Comparison of ENCODE assay signal across 18 cellular contexts in the genomic region with DNA sequence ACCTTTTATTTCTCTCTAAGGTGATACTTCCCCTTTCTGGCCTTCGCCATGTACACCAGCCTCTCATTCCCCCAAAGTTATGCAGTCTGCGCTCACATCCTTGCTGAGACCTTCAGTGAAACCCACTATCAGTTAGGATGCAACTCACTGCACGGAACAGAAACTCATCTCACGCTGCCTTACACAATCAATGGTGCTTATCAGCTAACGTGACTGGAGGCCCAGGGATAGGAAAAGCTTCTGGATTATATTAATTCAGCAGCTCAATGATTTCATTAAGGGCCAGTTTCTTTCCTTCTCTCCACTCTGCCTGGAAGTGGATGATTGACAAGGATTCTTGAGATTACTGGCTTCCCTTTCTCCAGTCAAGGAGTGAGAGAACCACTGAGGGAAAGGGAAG. TPM values are rescaled to one million over a fixed set of nuclear protein-coding genes. Genes with fewer than 3 reads are reported as not detected.
DNase-seq lines count a peak whose midpoint lies in the region; ATAC-seq and TF ChIP-seq lines count a peak whose summit lies in the region.
"Had no signal": no experiment of that assay in that cellular context is flagged by ENCODE, and none has a peak within 500 bp of the region (broad histone marks: within the 10 kb centered on the region; RNA-seq: fewer than 3 reads in every experiment).

No MANE protein-coding gene starts in this region.

- no peaks in the 10 kb centered on the region for H3K9me3 ChIP-seq in left ventricle myocardium inferior (replicated peaks)
- H3K9me3 ChIP-seq in neural progenitor cell (ENCODE audit: low read depth) = no peaks in the 10 kb centered on the region
- H3K9me3 ChIP-seq: SJSA1 had no signal

- H3F3A ChIP-seq in neural progenitor cell (ENCODE audit: low read depth) = peaks cover 17% of the 10 kb centered on the region

- peaks cover 100% of the 10 kb centered on the region for H3K79me2 ChIP-seq in neural progenitor cell (ENCODE audit: low read depth)

- peaks cover 29% of the 10 kb centered on the region for H3K36me3 Mint-ChIP-seq in neural progenitor cell
- no peaks in the 10 kb centered on the region for H3K36me3 Mint-ChIP-seq in naive thymus-derived CD8-positive, alpha-beta T cell

- peaks cover 44% of the 10 kb centered on the region for H3K4me1 Mint-ChIP-seq in neural progenitor cell
- no peaks in the 10 kb centered on the region for H3K4me1 Mint-ChIP-seq in naive thymus-derived CD8-positive, alpha-beta T cell

- no peak for TF ChIP-seq CTCF in left ventricle myocardium inferior (IDR thresholded peaks at IDR 0.05; ENCODE audit: borderline replicate concordance)
- TF ChIP-seq CTCF in fibroblast of villous mesenchyme (IDR thresholded peaks at IDR 0.05; ENCODE audit: insufficient read depth, low read depth, low read length) = no peak
- no peak for TF ChIP-seq CTCF in neural progenitor cell (IDR thresholded peaks at IDR 0.05)

- intact Hi-C loops in left ventricle myocardium inferior (cut with micrococcal nuclease) = no loop called here
- intact Hi-C loops in left cardiac atrium (cut with DNase I) = no loop called here

- no peak overlapping the region for H3K4me3 Mint-ChIP-seq in neural progenitor cell
- no peak overlapping the region for H3K4me3 Mint-ChIP-seq in naive thymus-derived CD8-positive, alpha-beta T cell

- H2AFZ ChIP-seq in neural progenitor cell (replicated peaks) = no peak overlapping the region

- DNase-seq in left ventricle myocardium inferior (no peak), left cardiac atrium (no peak), fibroblast of villous mesenchyme (ENCODE audit: low read depth) (peak; percentile 72), neural progenitor cell (ENCODE audit: low spot score) (no peak), midbrain (lab: John Stamatoyannopoulos, UW) (no peak)
- no peak for DNase-seq in naive thymus-derived CD8-positive, alpha-beta T cell
- DNase-seq: DMS 273 treated with DMSO at 0.1 percent for 48 hours, GF-D8, NCI-H1417 treated with DMSO at 0.1 percent for 48 hours, NCI-H2029, NCI-H2171, NCI-H446 treated with DMSO at 0.1 percent for 48 hours, PC-3 had no signal

- no peaks in the 10 kb centered on the region for H3K36me3 ChIP-seq in left ventricle myocardium inferior
- peaks cover 10% of the 10 kb centered on the region for H3K36me3 ChIP-seq in neural progenitor cell
- H3K36me3 ChIP-seq: SJSA1 had no signal

- H3K9me3 Mint-ChIP-seq in neural progenitor cell = no peaks in the 10 kb centered on the region
- peaks cover 0 to 11% (median 0%) of the 10 kb centered on the region in 9 donors for H3K9me3 Mint-ChIP-seq in naive thymus-derived CD8-positive, alpha-beta T cell

- H3K9ac ChIP-seq in neural progenitor cell = no peak overlapping the region

- H4K20me1 ChIP-seq in neural progenitor cell (ENCODE audit: low read depth) = peaks cover 100% of the 10 kb centered on the region

- peaks cover 3% of the 10 kb centered on the region for H3K27me3 Mint-ChIP-seq in neural progenitor cell (ENCODE audit: insufficient read depth, low read depth)
- H3K27me3 Mint-ChIP-seq in naive thymus-derived CD8-positive, alpha-beta T cell = no peaks in the 10 kb centered on the region

- H3K27ac ChIP-seq in left ventricle myocardium inferior (replicated peaks) = peak overlapping the region; percentile 88
- no peak overlapping the region for H3K27ac ChIP-seq in neural progenitor cell
- H3K27ac ChIP-seq: C4-2B, RWPE1, SJSA1 had no signal

- POLR2A ChIA-PET in naive thymus-derived CD8-positive, alpha-beta T cell (lab: Charles Lee) = no interaction called here

- H3K4me1 ChIP-seq in left ventricle myocardium inferior = peaks cover 64% of the 10 kb centered on the region
- H3K4me1 ChIP-seq in neural progenitor cell = peaks cover 21% of the 10 kb centered on the region

- ATAC-seq in left cardiac atrium (no peak), SK-N-SH treated with all-trans-retinoic acid at 6 μM for 48 hours (peak; percentile 12; the same call in 2 of the 3 replicates), HG03095 (IDR thresholded peaks at IDR 0.05; ENCODE audit: unreplicated experiment) (no peak)
- no peak for ATAC-seq in naive thymus-derived CD8-positive, alpha-beta T cell
- ATAC-seq: PC-3 had no signal

- H3K4me2 ChIP-seq in neural progenitor cell = peak overlapping the region; percentile 16

- H3K4me3 ChIP-seq in left ventricle myocardium inferior = no peak overlapping the region
- H3K4me3 ChIP-seq in fibroblast of villous mesenchyme (ENCODE audit: low read depth, low read length) = no peak overlapping the region
- H3K4me3 ChIP-seq in neural progenitor cell = no peak overlapping the region
- H3K4me3 ChIP-seq: SJSA1 had no signal

- H3K27me3 ChIP-seq in left ventricle myocardium inferior (ENCODE audit: low read depth) = no peaks in the 10 kb centered on the region
- H3K27me3 ChIP-seq in neural progenitor cell = no peaks in the 10 kb centered on the region
- H3K27me3 ChIP-seq: SJSA1 had no signal

- H3K27ac Mint-ChIP-seq in neural progenitor cell = no peak overlapping the region
- no peak overlapping the region for H3K27ac Mint-ChIP-seq in naive thymus-derived CD8-positive, alpha-beta T cell

TF ChIP-seq in SK-N-SH treated with all-trans-retinoic acid at 6 μM for 48 hours, 23 proteins besides CTCF, POLR2A, EP300 and RAD21:
- TF ChIP-seq, protein P1, sequence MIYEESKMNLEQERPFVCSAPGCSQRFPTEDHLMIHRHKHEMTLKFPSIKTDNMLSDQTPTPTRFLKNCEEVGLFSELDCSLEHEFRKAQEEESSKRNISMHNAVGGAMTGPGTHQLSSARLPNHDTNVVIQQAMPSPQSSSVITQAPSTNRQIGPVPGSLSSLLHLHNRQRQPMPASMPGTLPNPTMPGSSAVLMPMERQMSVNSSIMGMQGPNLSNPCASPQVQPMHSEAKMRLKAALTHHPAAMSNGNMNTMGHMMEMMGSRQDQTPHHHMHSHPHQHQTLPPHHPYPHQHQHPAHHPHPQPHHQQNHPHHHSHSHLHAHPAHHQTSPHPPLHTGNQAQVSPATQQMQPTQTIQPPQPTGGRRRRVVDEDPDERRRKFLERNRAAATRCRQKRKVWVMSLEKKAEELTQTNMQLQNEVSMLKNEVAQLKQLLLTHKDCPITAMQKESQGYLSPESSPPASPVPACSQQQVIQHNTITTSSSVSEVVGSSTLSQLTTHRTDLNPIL (CRISPR knock-in tag; IDR thresholded peaks at IDR 0.05; ENCODE audit: low read depth) = no peak
- TF ChIP-seq TCF4 (CRISPR knock-in tag; IDR thresholded peaks at IDR 0.05; ENCODE audit: borderline replicate concordance) (peak; percentile 72), ARNTL (CRISPR knock-in tag; IDR thresholded peaks at IDR 0.05; ENCODE audit: borderline replicate concordance, low read depth) (no peak), ZNF8 (CRISPR knock-in tag; IDR thresholded peaks at IDR 0.05) (no peak), TOX (CRISPR knock-in tag; IDR thresholded peaks at IDR 0.05; ENCODE audit: borderline replicate concordance) (no peak)
- TF ChIP-seq, protein P2, sequence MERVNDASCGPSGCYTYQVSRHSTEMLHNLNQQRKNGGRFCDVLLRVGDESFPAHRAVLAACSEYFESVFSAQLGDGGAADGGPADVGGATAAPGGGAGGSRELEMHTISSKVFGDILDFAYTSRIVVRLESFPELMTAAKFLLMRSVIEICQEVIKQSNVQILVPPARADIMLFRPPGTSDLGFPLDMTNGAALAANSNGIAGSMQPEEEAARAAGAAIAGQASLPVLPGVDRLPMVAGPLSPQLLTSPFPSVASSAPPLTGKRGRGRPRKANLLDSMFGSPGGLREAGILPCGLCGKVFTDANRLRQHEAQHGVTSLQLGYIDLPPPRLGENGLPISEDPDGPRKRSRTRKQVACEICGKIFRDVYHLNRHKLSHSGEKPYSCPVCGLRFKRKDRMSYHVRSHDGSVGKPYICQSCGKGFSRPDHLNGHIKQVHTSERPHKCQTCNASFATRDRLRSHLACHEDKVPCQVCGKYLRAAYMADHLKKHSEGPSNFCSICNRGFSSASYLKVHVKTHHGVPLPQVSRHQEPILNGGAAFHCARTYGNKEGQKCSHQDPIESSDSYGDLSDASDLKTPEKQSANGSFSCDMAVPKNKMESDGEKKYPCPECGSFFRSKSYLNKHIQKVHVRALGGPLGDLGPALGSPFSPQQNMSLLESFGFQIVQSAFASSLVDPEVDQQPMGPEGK (CRISPR knock-in tag; IDR thresholded peaks at IDR 0.05; ENCODE audit: borderline replicate concordance) = no peak
- TF ChIP-seq, protein P3, sequence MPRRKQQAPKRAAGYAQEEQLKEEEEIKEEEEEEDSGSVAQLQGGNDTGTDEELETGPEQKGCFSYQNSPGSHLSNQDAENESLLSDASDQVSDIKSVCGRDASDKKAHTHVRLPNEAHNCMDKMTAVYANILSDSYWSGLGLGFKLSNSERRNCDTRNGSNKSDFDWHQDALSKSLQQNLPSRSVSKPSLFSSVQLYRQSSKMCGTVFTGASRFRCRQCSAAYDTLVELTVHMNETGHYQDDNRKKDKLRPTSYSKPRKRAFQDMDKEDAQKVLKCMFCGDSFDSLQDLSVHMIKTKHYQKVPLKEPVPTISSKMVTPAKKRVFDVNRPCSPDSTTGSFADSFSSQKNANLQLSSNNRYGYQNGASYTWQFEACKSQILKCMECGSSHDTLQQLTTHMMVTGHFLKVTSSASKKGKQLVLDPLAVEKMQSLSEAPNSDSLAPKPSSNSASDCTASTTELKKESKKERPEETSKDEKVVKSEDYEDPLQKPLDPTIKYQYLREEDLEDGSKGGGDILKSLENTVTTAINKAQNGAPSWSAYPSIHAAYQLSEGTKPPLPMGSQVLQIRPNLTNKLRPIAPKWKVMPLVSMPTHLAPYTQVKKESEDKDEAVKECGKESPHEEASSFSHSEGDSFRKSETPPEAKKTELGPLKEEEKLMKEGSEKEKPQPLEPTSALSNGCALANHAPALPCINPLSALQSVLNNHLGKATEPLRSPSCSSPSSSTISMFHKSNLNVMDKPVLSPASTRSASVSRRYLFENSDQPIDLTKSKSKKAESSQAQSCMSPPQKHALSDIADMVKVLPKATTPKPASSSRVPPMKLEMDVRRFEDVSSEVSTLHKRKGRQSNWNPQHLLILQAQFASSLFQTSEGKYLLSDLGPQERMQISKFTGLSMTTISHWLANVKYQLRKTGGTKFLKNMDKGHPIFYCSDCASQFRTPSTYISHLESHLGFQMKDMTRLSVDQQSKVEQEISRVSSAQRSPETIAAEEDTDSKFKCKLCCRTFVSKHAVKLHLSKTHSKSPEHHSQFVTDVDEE (CRISPR knock-in tag; IDR thresholded peaks at IDR 0.05) = peak; percentile 81

RNA-seq across cellular contexts. Expression of a gene that starts 44.8 kb away (rescaled TPM):
- total RNA-seq in left ventricle myocardium inferior = 370 TPM
- 100 to 1,000 TPM; 110 to 178 TPM for total RNA-seq in left cardiac atrium
- 74.7 and 89.2 TPM in 2 replicates for total RNA-seq in fibroblast of villous mesenchyme
- total RNA-seq in neural progenitor cell (ENCODE audit: low replicate concordance) = 333 and 459 TPM in 2 replicates
- total RNA-seq in naive thymus-derived CD8-positive, alpha-beta T cell = not detected
- polyA plus RNA-seq in naive thymus-derived CD8-positive, alpha-beta T cell = not detected

Comparison
In these comparisons a context has a peak if more than half of its experiments do, and no peak if none do; other contexts are left out.
1. RNA of a gene that starts 44.8 kb away (total RNA-seq): 333 to 459 TPM in neural progenitor cell, 370 TPM in left ventricle myocardium inferior (single experiment), 110 to 178 TPM in left cardiac atrium and 74.7 to 89.2 TPM in fibroblast of villous mesenchyme; not detected in naive thymus-derived CD8-positive, alpha-beta T cell; every median in the first group is over 10 times any median in the second.